1 cellular context compared by ENCODE assay signal in genomic region chr10:32923849-32924248, GRCh38.
A peak's percentile ranks its signal among the peaks of the same experiment; 100 is the strongest.
TF ChIP-seq lines count a peak whose summit lies in the region.

No MANE protein-coding gene starts in this region.

TF ChIP-seq in K562, 482 proteins besides CTCF, POLR2A, EP300 and RAD21:
- peak; percentile 48; the same call in 1 of the 2 replicates for TF ChIP-seq GATA2 (CRISPR knock-in tag; IDR thresholded peaks at IDR 0.05)
- TF ChIP-seq ZKSCAN8 (CRISPR knock-in tag; IDR thresholded peaks at IDR 0.05) = no peak
- TF ChIP-seq CBFA2T3 (IDR thresholded peaks at IDR 0.05) = 0 out of 2 replicates have a peak, but pooled peaks have one; percentile 17
- peak; percentile 30; the same call in 1 of the 2 replicates for TF ChIP-seq DPF2 (IDR thresholded peaks at IDR 0.05)
- no peak for TF ChIP-seq NRF1 (conservative IDR thresholded peaks at IDR 0.05 in 1 of 2, IDR thresholded peaks at IDR 0.05 in 1 of 2)
- TF ChIP-seq ZNF436 (CRISPR knock-in tag; IDR thresholded peaks at IDR 0.05) = no peak
- TF ChIP-seq MNT (conservative IDR thresholded peaks at IDR 0.05) = no peak
- TF ChIP-seq RCOR1 (IDR thresholded peaks at IDR 0.05; ENCODE audit: borderline replicate concordance in 1 of 2, low read depth in 2 of 2, low read length in 2 of 2) = no peak
- TF ChIP-seq SOX6 (IDR thresholded peaks at IDR 0.05) = peak; percentile 49; the same call in 1 of the 2 replicates
- no peak for TF ChIP-seq NUFIP1 (IDR thresholded peaks at IDR 0.05; ENCODE audit: partially characterized antibody)
- TF ChIP-seq, protein P1, sequence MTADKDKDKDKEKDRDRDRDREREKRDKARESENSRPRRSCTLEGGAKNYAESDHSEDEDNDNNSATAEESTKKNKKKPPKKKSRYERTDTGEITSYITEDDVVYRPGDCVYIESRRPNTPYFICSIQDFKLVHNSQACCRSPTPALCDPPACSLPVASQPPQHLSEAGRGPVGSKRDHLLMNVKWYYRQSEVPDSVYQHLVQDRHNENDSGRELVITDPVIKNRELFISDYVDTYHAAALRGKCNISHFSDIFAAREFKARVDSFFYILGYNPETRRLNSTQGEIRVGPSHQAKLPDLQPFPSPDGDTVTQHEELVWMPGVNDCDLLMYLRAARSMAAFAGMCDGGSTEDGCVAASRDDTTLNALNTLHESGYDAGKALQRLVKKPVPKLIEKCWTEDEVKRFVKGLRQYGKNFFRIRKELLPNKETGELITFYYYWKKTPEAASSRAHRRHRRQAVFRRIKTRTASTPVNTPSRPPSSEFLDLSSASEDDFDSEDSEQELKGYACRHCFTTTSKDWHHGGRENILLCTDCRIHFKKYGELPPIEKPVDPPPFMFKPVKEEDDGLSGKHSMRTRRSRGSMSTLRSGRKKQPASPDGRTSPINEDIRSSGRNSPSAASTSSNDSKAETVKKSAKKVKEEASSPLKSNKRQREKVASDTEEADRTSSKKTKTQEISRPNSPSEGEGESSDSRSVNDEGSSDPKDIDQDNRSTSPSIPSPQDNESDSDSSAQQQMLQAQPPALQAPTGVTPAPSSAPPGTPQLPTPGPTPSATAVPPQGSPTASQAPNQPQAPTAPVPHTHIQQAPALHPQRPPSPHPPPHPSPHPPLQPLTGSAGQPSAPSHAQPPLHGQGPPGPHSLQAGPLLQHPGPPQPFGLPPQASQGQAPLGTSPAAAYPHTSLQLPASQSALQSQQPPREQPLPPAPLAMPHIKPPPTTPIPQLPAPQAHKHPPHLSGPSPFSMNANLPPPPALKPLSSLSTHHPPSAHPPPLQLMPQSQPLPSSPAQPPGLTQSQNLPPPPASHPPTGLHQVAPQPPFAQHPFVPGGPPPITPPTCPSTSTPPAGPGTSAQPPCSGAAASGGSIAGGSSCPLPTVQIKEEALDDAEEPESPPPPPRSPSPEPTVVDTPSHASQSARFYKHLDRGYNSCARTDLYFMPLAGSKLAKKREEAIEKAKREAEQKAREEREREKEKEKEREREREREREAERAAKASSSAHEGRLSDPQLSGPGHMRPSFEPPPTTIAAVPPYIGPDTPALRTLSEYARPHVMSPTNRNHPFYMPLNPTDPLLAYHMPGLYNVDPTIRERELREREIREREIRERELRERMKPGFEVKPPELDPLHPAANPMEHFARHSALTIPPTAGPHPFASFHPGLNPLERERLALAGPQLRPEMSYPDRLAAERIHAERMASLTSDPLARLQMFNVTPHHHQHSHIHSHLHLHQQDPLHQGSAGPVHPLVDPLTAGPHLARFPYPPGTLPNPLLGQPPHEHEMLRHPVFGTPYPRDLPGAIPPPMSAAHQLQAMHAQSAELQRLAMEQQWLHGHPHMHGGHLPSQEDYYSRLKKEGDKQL (CRISPR knock-in tag; IDR thresholded peaks at IDR 0.05; ENCODE audit: borderline replicate concordance) = no peak
- no peak for TF ChIP-seq TAL1 (IDR thresholded peaks at IDR 0.05)
- TF ChIP-seq, protein P2, sequence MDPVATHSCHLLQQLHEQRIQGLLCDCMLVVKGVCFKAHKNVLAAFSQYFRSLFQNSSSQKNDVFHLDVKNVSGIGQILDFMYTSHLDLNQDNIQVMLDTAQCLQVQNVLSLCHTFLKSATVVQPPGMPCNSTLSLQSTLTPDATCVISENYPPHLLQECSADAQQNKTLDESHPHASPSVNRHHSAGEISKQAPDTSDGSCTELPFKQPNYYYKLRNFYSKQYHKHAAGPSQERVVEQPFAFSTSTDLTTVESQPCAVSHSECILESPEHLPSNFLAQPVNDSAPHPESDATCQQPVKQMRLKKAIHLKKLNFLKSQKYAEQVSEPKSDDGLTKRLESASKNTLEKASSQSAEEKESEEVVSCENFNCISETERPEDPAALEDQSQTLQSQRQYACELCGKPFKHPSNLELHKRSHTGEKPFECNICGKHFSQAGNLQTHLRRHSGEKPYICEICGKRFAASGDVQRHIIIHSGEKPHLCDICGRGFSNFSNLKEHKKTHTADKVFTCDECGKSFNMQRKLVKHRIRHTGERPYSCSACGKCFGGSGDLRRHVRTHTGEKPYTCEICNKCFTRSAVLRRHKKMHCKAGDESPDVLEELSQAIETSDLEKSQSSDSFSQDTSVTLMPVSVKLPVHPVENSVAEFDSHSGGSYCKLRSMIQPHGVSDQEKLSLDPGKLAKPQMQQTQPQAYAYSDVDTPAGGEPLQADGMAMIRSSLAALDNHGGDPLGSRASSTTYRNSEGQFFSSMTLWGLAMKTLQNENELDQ (CRISPR knock-in tag; IDR thresholded peaks at IDR 0.05; ENCODE audit: borderline replicate concordance) = no peak
- no peak for TF ChIP-seq RFX1 (IDR thresholded peaks at IDR 0.05)
- TF ChIP-seq U2AF1 (optimal IDR thresholded peaks at IDR 0.05; ENCODE audit: low read depth, low read length) = no peak
- TF ChIP-seq NR2F6 (CRISPR knock-in tag; IDR thresholded peaks at IDR 0.05) = no peak
- TF ChIP-seq ZNF23 (CRISPR knock-in tag; IDR thresholded peaks at IDR 0.05) = no peak
- TF ChIP-seq, protein P3, sequence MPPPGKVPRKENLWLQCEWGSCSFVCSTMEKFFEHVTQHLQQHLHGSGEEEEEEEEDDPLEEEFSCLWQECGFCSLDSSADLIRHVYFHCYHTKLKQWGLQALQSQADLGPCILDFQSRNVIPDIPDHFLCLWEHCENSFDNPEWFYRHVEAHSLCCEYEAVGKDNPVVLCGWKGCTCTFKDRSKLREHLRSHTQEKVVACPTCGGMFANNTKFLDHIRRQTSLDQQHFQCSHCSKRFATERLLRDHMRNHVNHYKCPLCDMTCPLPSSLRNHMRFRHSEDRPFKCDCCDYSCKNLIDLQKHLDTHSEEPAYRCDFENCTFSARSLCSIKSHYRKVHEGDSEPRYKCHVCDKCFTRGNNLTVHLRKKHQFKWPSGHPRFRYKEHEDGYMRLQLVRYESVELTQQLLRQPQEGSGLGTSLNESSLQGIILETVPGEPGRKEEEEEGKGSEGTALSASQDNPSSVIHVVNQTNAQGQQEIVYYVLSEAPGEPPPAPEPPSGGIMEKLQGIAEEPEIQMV (tag; conservative IDR thresholded peaks at IDR 0.05; ENCODE audit: low read depth) = no peak
- no peak for TF ChIP-seq TGIF2 (CRISPR knock-in tag; IDR thresholded peaks at IDR 0.05)
- no peak for TF ChIP-seq ZNF347 (CRISPR knock-in tag; IDR thresholded peaks at IDR 0.05; ENCODE audit: low read depth)
- no peak for TF ChIP-seq CREB3L1 (IDR thresholded peaks at IDR 0.05; ENCODE audit: borderline replicate concordance, low read depth)
- TF ChIP-seq, protein P4, sequence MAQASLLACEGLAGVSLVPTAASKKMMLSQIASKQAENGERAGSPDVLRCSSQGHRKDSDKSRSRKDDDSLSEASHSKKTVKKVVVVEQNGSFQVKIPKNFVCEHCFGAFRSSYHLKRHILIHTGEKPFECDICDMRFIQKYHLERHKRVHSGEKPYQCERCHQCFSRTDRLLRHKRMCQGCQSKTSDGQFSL (CRISPR knock-in tag; IDR thresholded peaks at IDR 0.05) = no peak
- TF ChIP-seq, protein P4 (tag; IDR thresholded peaks at IDR 0.05) = no peak
